10 cellular contexts compared by ENCODE assay signal in the genomic region with DNA sequence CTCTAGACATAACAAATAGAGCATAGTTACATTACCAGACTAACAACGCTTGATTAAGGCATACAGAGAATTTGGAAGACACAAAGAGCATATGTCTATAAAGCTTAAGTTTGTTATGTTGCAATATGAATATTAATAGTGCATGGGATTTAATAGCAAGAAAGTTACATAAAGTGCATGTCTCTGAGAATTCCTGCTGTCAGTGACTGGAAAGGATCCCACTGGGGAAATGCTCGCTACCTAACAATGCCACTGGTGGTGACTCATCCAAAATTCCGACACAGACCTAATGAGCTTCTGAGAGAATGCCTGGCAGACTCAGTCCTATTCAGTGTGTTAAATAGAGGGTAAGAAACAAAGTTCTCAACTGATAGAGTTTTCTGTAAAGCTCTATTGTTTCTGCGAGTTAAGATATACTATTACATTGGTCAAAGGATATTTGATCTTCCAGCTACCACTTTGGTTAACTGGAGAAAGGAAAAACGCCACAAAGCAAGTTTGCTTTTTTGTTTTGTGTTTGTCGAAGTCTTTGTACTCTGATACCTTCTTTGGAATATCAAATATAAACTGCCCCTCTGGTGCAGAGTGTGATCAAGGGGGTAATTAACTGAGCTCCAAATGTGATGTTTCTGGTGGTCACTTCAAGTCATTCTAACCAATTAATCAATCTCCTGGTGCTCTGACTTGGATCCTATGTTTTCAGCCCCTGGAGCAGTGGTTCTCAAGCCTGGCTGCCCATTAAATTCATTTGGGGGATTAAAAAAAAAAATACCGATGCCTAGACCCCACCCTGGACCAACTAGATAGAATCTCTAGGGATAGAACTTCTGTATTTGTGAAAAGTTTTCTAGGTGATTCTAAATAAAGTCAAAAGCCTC.
A peak's percentile ranks its signal among the peaks of the same experiment; 100 is the strongest.
DNase-seq lines count a peak whose midpoint lies in the region; TF ChIP-seq lines count a peak whose summit lies in the region.
"Had no signal": no experiment of that assay in that cellular context is flagged by ENCODE, and none has a peak within 500 bp of the region (broad histone marks: within the 10 kb centered on the region; RNA-seq: fewer than 3 reads in every experiment).

No MANE protein-coding gene starts in this region.

- DNase-seq in GM04504 (ENCODE audit: low read depth) = peak; percentile 79
- DNase-seq in SW480 (ENCODE audit: low spot score) = peak; percentile 22
- peak; percentile 78 for DNase-seq in glomerular visceral epithelial cell (ENCODE audit: extremely low spot score)
- DNase-seq in progenitor cell of endocrine pancreas (ENCODE audit: low spot score, unreplicated experiment) = no peak
- no peak for DNase-seq in KBM-7
- DNase-seq in DMS114 treated with DMSO at 0.1 percent for 48 hours (lab: John Stamatoyannopoulos, UW; ENCODE audit: unreplicated experiment) = no peak
- no peak for DNase-seq in activated naive CD4-positive, alpha-beta T cell treated with anti-CD3 and anti-CD28 coated beads for 36 hours
- no peak for DNase-seq in stimulated activated CD4-positive, alpha-beta T cell treated with anti-CD3 and anti-CD28 coated beads, Interleukin-2, amount 100 ng/mL, for 24 hours
- DNase-seq: activated naive CD4-positive, alpha-beta T cell treated with anti-CD3 and anti-CD28 coated beads, Interleukin-2, amount 10 ng/mL, durations not matched to agents 7 days and 5 days; stimulated activated naive CD4-positive, alpha-beta T cell treated with Interleukin-2 at 50 U/mL for 16 hours had no signal

- intact Hi-C loops in activated naive CD4-positive, alpha-beta T cell treated with anti-CD3 and anti-CD28 coated beads for 36 hours (cut with micrococcal nuclease) = no loop called here

- H3K4me1 Mint-ChIP-seq in progenitor cell of endocrine pancreas (ENCODE audit: low read depth) = peaks cover 10% of the 10 kb centered on the region
- H3K4me1 Mint-ChIP-seq in activated naive CD4-positive, alpha-beta T cell treated with anti-CD3 and anti-CD28 coated beads for 36 hours (ENCODE audit: low read depth) = no peaks in the 10 kb centered on the region
- H3K4me1 Mint-ChIP-seq: activated naive CD4-positive, alpha-beta T cell treated with anti-CD3 and anti-CD28 coated beads, Interleukin-2, amount 10 ng/mL, durations not matched to agents 7 days and 5 days had no signal

- in situ Hi-C loops in KBM-7 (cut with MboI; ENCODE audit: low pct_unique_long_range_greater_than_20kb, low sequenced_read_pairs) = no loop called here

- CTCF ChIA-PET in activated naive CD4-positive, alpha-beta T cell treated with anti-CD3 and anti-CD28 coated beads for 36 hours (lab: Charles Lee) = no interaction called here

- no peaks in the 10 kb centered on the region for H3K9me3 Mint-ChIP-seq in progenitor cell of endocrine pancreas (ENCODE audit: low read depth)
- no peaks in the 10 kb centered on the region for H3K9me3 Mint-ChIP-seq in activated naive CD4-positive, alpha-beta T cell treated with anti-CD3 and anti-CD28 coated beads for 36 hours
- H3K9me3 Mint-ChIP-seq: activated naive CD4-positive, alpha-beta T cell treated with anti-CD3 and anti-CD28 coated beads, Interleukin-2, amount 10 ng/mL, durations not matched to agents 7 days and 5 days had no signal

- H3K27me3 Mint-ChIP-seq in progenitor cell of endocrine pancreas = peaks cover 7% of the 10 kb centered on the region
- H3K27me3 Mint-ChIP-seq in activated naive CD4-positive, alpha-beta T cell treated with anti-CD3 and anti-CD28 coated beads for 36 hours (ENCODE audit: low read depth) = peaks cover 1% of the 10 kb centered on the region

- no peak for TF ChIP-seq CTCF in progenitor cell of endocrine pancreas (IDR thresholded peaks at IDR 0.05; ENCODE audit: unreplicated experiment)

- no peak overlapping the region for H3K4me3 Mint-ChIP-seq in progenitor cell of endocrine pancreas (ENCODE audit: low read depth)
- H3K4me3 Mint-ChIP-seq in activated naive CD4-positive, alpha-beta T cell treated with anti-CD3 and anti-CD28 coated beads for 36 hours = no peak overlapping the region
- H3K4me3 Mint-ChIP-seq: activated naive CD4-positive, alpha-beta T cell treated with anti-CD3 and anti-CD28 coated beads, Interleukin-2, amount 10 ng/mL, durations not matched to agents 7 days and 5 days had no signal

- H3K27ac Mint-ChIP-seq in progenitor cell of endocrine pancreas = peak overlapping the region; percentile 26
- no peak overlapping the region for H3K27ac Mint-ChIP-seq in activated naive CD4-positive, alpha-beta T cell treated with anti-CD3 and anti-CD28 coated beads for 36 hours
- H3K27ac Mint-ChIP-seq: activated naive CD4-positive, alpha-beta T cell treated with anti-CD3 and anti-CD28 coated beads, Interleukin-2, amount 10 ng/mL, durations not matched to agents 7 days and 5 days had no signal

- no peaks in the 10 kb centered on the region for H3K36me3 Mint-ChIP-seq in progenitor cell of endocrine pancreas (ENCODE audit: insufficient read depth)
- no peaks in the 10 kb centered on the region for H3K36me3 Mint-ChIP-seq in activated naive CD4-positive, alpha-beta T cell treated with anti-CD3 and anti-CD28 coated beads for 36 hours (ENCODE audit: low read depth)
- H3K36me3 Mint-ChIP-seq: activated naive CD4-positive, alpha-beta T cell treated with anti-CD3 and anti-CD28 coated beads, Interleukin-2, amount 10 ng/mL, durations not matched to agents 7 days and 5 days had no signal

Comparison
In these comparisons a context has a peak if more than half of its experiments do, and no peak if none do; other contexts are left out.
1. DNase-seq: peak in GM04504 (single experiment), SW480 (single experiment) and glomerular visceral epithelial cell (single experiment); none in progenitor cell of endocrine pancreas (single experiment), KBM-7 (single experiment), DMS114 treated with DMSO at 0.1 percent for 48 hours (single experiment), activated naive CD4-positive, alpha-beta T cell treated with anti-CD3 and anti-CD28 coated beads for 36 hours (single experiment) and stimulated activated CD4-positive, alpha-beta T cell treated with anti-CD3 and anti-CD28 coated beads, Interleukin-2, amount 100 ng/mL, for 24 hours (0 of 2).